12 cellular contexts compared by ENCODE assay signal in genomic region chr6:16243055-16243454, GRCh38. TPM values are rescaled to one million over a fixed set of nuclear protein-coding genes. Genes with fewer than 3 reads are reported as not detected.
DNase-seq lines count a peak whose midpoint lies in the region; ATAC-seq and TF ChIP-seq lines count a peak whose summit lies in the region.
"Had no signal": no experiment of that assay in that cellular context is flagged by ENCODE, and none has a peak within 500 bp of the region (broad histone marks: within the 10 kb centered on the region; RNA-seq: fewer than 3 reads in every experiment).

No MANE protein-coding gene starts in this region.

- TF ChIP-seq CTCF in RWPE2 (IDR thresholded peaks at IDR 0.05; ENCODE audit: poor library complexity, severe bottlenecking) = no peak
- no peak for TF ChIP-seq CTCF in BE2C (IDR thresholded peaks at IDR 0.05; ENCODE audit: low read depth, low read length)
- no peak for TF ChIP-seq CTCF in upper lobe of left lung (IDR thresholded peaks at IDR 0.05)

- POLR2A ChIA-PET in activated CD4-positive, alpha-beta memory T cell treated with anti-CD3 and anti-CD28 coated beads, Interleukin-2, amount 10 ng/mL, durations not matched to agents 7 days and 5 days (lab: Charles Lee) = no interaction called here

- intact Hi-C loops in activated naive CD4-positive, alpha-beta T cell treated with anti-CD3 and anti-CD28 coated beads for 36 hours (cut with micrococcal nuclease) = no loop called here

- TF ChIP-seq EP300 in upper lobe of left lung (IDR thresholded peaks at IDR 0.05) = no peak

- H3K4me1 Mint-ChIP-seq in activated CD4-positive, alpha-beta memory T cell treated with anti-CD3 and anti-CD28 coated beads, Interleukin-2, amount 10 ng/mL, durations not matched to agents 7 days and 5 days = peaks cover 12% of the 10 kb centered on the region
- H3K4me1 Mint-ChIP-seq in activated naive CD4-positive, alpha-beta T cell treated with anti-CD3 and anti-CD28 coated beads for 36 hours (ENCODE audit: low read depth) = peaks cover 5% of the 10 kb centered on the region

- DNase-seq in ELR (ENCODE audit: low read depth) = peak; percentile 78
- DNase-seq in RWPE2 (ENCODE audit: low spot score) = no peak
- peak; percentile 57 for DNase-seq in fibroblast of gingiva (ENCODE audit: low read depth)
- peak; percentile 23 for DNase-seq in pons (ENCODE audit: low spot score)
- no peak for DNase-seq in activated CD4-positive, alpha-beta memory T cell treated with anti-CD3 and anti-CD28 coated beads, Interleukin-2, amount 10 ng/mL, durations not matched to agents 7 days and 5 days
- DNase-seq in activated naive CD4-positive, alpha-beta T cell treated with anti-CD3 and anti-CD28 coated beads for 36 hours = no peak
- DNase-seq in BE2C = no peak
- no peak for DNase-seq in upper lobe of left lung
- DNase-seq: activated CD8-positive, alpha-beta memory T cell treated with anti-CD3 and anti-CD28 coated beads for 24 hours; erythroblast; T-cell had no signal

- H3K9me3 ChIP-seq in RWPE2 (ENCODE audit: severe bottlenecking) = no peaks in the 10 kb centered on the region
- no peaks in the 10 kb centered on the region for H3K9me3 ChIP-seq in BE2C
- no peaks in the 10 kb centered on the region for H3K9me3 ChIP-seq in upper lobe of left lung

- no peak for TF ChIP-seq POLR2A in upper lobe of left lung (IDR thresholded peaks at IDR 0.05)

- no peaks in the 10 kb centered on the region for H3K36me3 ChIP-seq in RWPE2 (ENCODE audit: low read depth)
- no peaks in the 10 kb centered on the region for H3K36me3 ChIP-seq in BE2C
- peaks cover 0 to 13% (median 4%) of the 10 kb centered on the region in 4 donors for H3K36me3 ChIP-seq in upper lobe of left lung

- H3K27ac Mint-ChIP-seq in activated CD4-positive, alpha-beta memory T cell treated with anti-CD3 and anti-CD28 coated beads, Interleukin-2, amount 10 ng/mL, durations not matched to agents 7 days and 5 days = no peak overlapping the region
- no peak overlapping the region for H3K27ac Mint-ChIP-seq in activated naive CD4-positive, alpha-beta T cell treated with anti-CD3 and anti-CD28 coated beads for 36 hours
- H3K27ac Mint-ChIP-seq: T-cell had no signal

- H3K4me1 ChIP-seq in RWPE2 (ENCODE audit: insufficient read depth, poor library complexity, severe bottlenecking) (peaks cover 14% of the 10 kb centered on the region), BE2C (no peaks in the 10 kb centered on the region), upper lobe of left lung (peaks cover 5 to 17% (median 6%) of the 10 kb centered on the region in 4 donors)

- CTCF ChIA-PET in activated CD4-positive, alpha-beta memory T cell treated with anti-CD3 and anti-CD28 coated beads, Interleukin-2, amount 10 ng/mL, durations not matched to agents 7 days and 5 days (lab: Charles Lee) = no interaction called here
- CTCF ChIA-PET in activated naive CD4-positive, alpha-beta T cell treated with anti-CD3 and anti-CD28 coated beads for 36 hours (lab: Charles Lee) = no interaction called here

- H3K27me3 Mint-ChIP-seq in activated CD4-positive, alpha-beta memory T cell treated with anti-CD3 and anti-CD28 coated beads, Interleukin-2, amount 10 ng/mL, durations not matched to agents 7 days and 5 days = peaks cover 18% of the 10 kb centered on the region
- H3K27me3 Mint-ChIP-seq in activated naive CD4-positive, alpha-beta T cell treated with anti-CD3 and anti-CD28 coated beads for 36 hours (ENCODE audit: low read depth) = peaks cover 14% of the 10 kb centered on the region

- no peaks in the 10 kb centered on the region for H3K27me3 ChIP-seq in RWPE2 (ENCODE audit: insufficient read depth, poor library complexity, severe bottlenecking)
- H3K27me3 ChIP-seq in BE2C = peaks cover 3% of the 10 kb centered on the region; the same call in 1 of the 2 replicates
- H3K27me3 ChIP-seq in upper lobe of left lung = no peaks in the 10 kb centered on the region

- H3K27ac ChIP-seq in RWPE2 (ENCODE audit: poor library complexity, severe bottlenecking) = no peak overlapping the region
- no peak overlapping the region for H3K27ac ChIP-seq in upper lobe of left lung

- H3K4me3 Mint-ChIP-seq in activated CD4-positive, alpha-beta memory T cell treated with anti-CD3 and anti-CD28 coated beads, Interleukin-2, amount 10 ng/mL, durations not matched to agents 7 days and 5 days = no peak overlapping the region
- H3K4me3 Mint-ChIP-seq in activated naive CD4-positive, alpha-beta T cell treated with anti-CD3 and anti-CD28 coated beads for 36 hours = no peak overlapping the region
- H3K4me3 Mint-ChIP-seq: T-cell had no signal

- no peaks in the 10 kb centered on the region for H3K9me3 Mint-ChIP-seq in activated CD4-positive, alpha-beta memory T cell treated with anti-CD3 and anti-CD28 coated beads, Interleukin-2, amount 10 ng/mL, durations not matched to agents 7 days and 5 days
- no peaks in the 10 kb centered on the region for H3K9me3 Mint-ChIP-seq in activated naive CD4-positive, alpha-beta T cell treated with anti-CD3 and anti-CD28 coated beads for 36 hours
- H3K9me3 Mint-ChIP-seq: T-cell had no signal

- ATAC-seq in RWPE2 (ENCODE audit: low read depth) (peak; percentile 59), upper lobe of left lung (ENCODE audit: low FRiP score in 2 of 2) (no peak)
- ATAC-seq: left lobe of liver, T-cell had no signal

- WGBS in upper lobe of left lung, 2 donors = 79 to 82% methylated on average over 7 to 8 of the region's 8 CpGs

- no peak overlapping the region for H3K4me3 ChIP-seq in RWPE2 (ENCODE audit: severe bottlenecking)
- no peak overlapping the region for H3K4me3 ChIP-seq in BE2C (ENCODE audit: low read depth, low read length)
- no peak overlapping the region for H3K4me3 ChIP-seq in upper lobe of left lung

- no peaks in the 10 kb centered on the region for H3K36me3 Mint-ChIP-seq in activated CD4-positive, alpha-beta memory T cell treated with anti-CD3 and anti-CD28 coated beads, Interleukin-2, amount 10 ng/mL, durations not matched to agents 7 days and 5 days (ENCODE audit: low read depth)
- H3K36me3 Mint-ChIP-seq in activated naive CD4-positive, alpha-beta T cell treated with anti-CD3 and anti-CD28 coated beads for 36 hours (ENCODE audit: low read depth) = no peaks in the 10 kb centered on the region
- H3K36me3 Mint-ChIP-seq: T-cell had no signal

RNA-seq across cellular contexts. Expression of gene GMPR, which starts 4.7 kb away (rescaled TPM):
- total RNA-seq in activated CD4-positive, alpha-beta memory T cell treated with anti-CD3 and anti-CD28 coated beads, Interleukin-2, amount 10 ng/mL, durations not matched to agents 7 days and 5 days = 1 to 10 TPM; 3.4 to 4.0 TPM
- 1 to 10 TPM in 1 of 2 experiments, under 1 TPM in 1; 0.94 to 1.0 TPM for total RNA-seq in activated naive CD4-positive, alpha-beta T cell treated with anti-CD3 and anti-CD28 coated beads for 36 hours
- polyA plus RNA-seq in BE2C (2012; ENCODE audit: insufficient read depth, insufficient read length, low read depth) = 8.8 TPM
- 10 to 100 TPM; 10.5 to 25.6 (median 16.4) TPM for total RNA-seq in upper lobe of left lung

Comparison
In these comparisons a context has a peak if more than half of its experiments do, and no peak if none do; other contexts are left out.
1. DNase-seq: peak in ELR (single experiment), fibroblast of gingiva (single experiment) and pons (single experiment); none in RWPE2 (single experiment), activated CD4-positive, alpha-beta memory T cell treated with anti-CD3 and anti-CD28 coated beads, Interleukin-2, amount 10 ng/mL, durations not matched to agents 7 days and 5 days (single experiment), activated naive CD4-positive, alpha-beta T cell treated with anti-CD3 and anti-CD28 coated beads for 36 hours (single experiment), BE2C (single experiment) and upper lobe of left lung (0 of 2).